In genomic region chr2:87745353-87745951, GRCh38 we compare ENCODE assay signal across 8 cellular contexts. TPM values are rescaled to one million over a fixed set of nuclear protein-coding genes. Genes with fewer than 3 reads are reported as not detected.
DNase-seq lines count a peak whose midpoint lies in the region; ATAC-seq and TF ChIP-seq lines count a peak whose summit lies in the region.
"Not testable (repeated sequence)": the region's sequence is repeated elsewhere in the genome, so short reads cannot be mapped to it uniquely, and the experiment has no call there.
"Had no signal": no experiment of that assay in that cellular context is flagged by ENCODE, and none has a peak within 500 bp of the region (broad histone marks: within the 10 kb centered on the region; RNA-seq: fewer than 3 reads in every experiment).

No MANE protein-coding gene starts in this region.

- not testable (repeated sequence) for H3K27ac ChIP-seq in RWPE2 (ENCODE audit: poor library complexity, severe bottlenecking); right lobe of liver; upper lobe of right lung

- H3K4me3 ChIP-seq in RWPE2 (ENCODE audit: severe bottlenecking); right lobe of liver; upper lobe of right lung: not testable (repeated sequence)

- ATAC-seq in RWPE2 (ENCODE audit: low read depth) (peak; percentile 69), right lobe of liver (peak in 1 of 4 donors; percentile 7), upper lobe of right lung (peak; percentile 71)

- 27% methylated on average over 5 of the region's 9 CpGs for WGBS in right lobe of liver (ENCODE audit: insufficient coverage, low coverage, low lambda C conversion rate, missing lambda C conversion rate)

- not testable (repeated sequence) for H3K4me1 ChIP-seq in RWPE2 (ENCODE audit: insufficient read depth, poor library complexity, severe bottlenecking); right lobe of liver; upper lobe of right lung

- not testable (repeated sequence) for TF ChIP-seq CTCF in RWPE2 (IDR thresholded peaks at IDR 0.05; ENCODE audit: poor library complexity, severe bottlenecking); right lobe of liver (IDR thresholded peaks at IDR 0.05); upper lobe of right lung (IDR thresholded peaks at IDR 0.05)

- not testable (repeated sequence) for H3K27me3 ChIP-seq in RWPE2 (ENCODE audit: insufficient read depth, poor library complexity, severe bottlenecking); right lobe of liver; upper lobe of right lung

- not testable (repeated sequence) for H3K9me3 ChIP-seq in RWPE2 (ENCODE audit: severe bottlenecking); right lobe of liver; upper lobe of right lung

- peak; percentile 1 for DNase-seq in NCI-H226
- DNase-seq in RWPE2 (ENCODE audit: low spot score), result not testable (repeated sequence)
- peak; percentile 0 for DNase-seq in amniotic epithelial cell (ENCODE audit: low read depth)
- peak; percentile 11 for DNase-seq in dedifferentiated amniotic fluid mesenchymal stem cell (ENCODE audit: extremely low spot score)
- peak; percentile 55 for DNase-seq in islet precursor cell
- peak in 2 of 3 donors; percentile 9 to 38 for DNase-seq in right lobe of liver
- peak; percentile 2 for DNase-seq in upper lobe of right lung

- peak; percentile 57 for TF ChIP-seq POLR2A in right lobe of liver (IDR thresholded peaks at IDR 0.05)

- intact Hi-C loops in right lobe of liver (cut with DNase I); upper lobe of right lung (cut with DNase I): not testable (repeated sequence)

- not testable (repeated sequence) for H3K36me3 ChIP-seq in RWPE2 (ENCODE audit: low read depth); right lobe of liver; upper lobe of right lung

RNA-seq across cellular contexts. Expression of gene PLGLB2, which starts 2.4 kb away (rescaled TPM):
- total RNA-seq in right lobe of liver (100 to 1,000 TPM; 293 to 562 (median 422) TPM), upper lobe of right lung (2.4 TPM)
- total RNA-seq: H7 had no signal

Comparison
In these comparisons a context has a peak if more than half of its experiments do, and no peak if none do; other contexts are left out.
1. RNA of gene PLGLB2, which starts 2.4 kb away (total RNA-seq): 293 to 562 TPM in right lobe of liver; 2.4 TPM in upper lobe of right lung (single experiment); every median in the first group is over 10 times any median in the second.